Comparison of ENCODE assay signal across 2 cellular contexts in genomic region chr16:11320170-11320569, GRCh38.
TF ChIP-seq lines count a peak whose summit lies in the region.

No MANE protein-coding gene starts in this region.

TF ChIP-seq in HepG2, 621 proteins besides CTCF, POLR2A, EP300 and RAD21:
- TF ChIP-seq SP5 (CRISPR knock-in tag; IDR thresholded peaks at IDR 0.05; ENCODE audit: borderline replicate concordance, low read depth) (no peak), FOXO4 (CRISPR knock-in tag; conservative IDR thresholded peaks at IDR 0.05) (0 out of 2 replicates have a peak, but pooled peaks have one; percentile 64), HOXA3 (CRISPR knock-in tag; IDR thresholded peaks at IDR 0.05) (0 out of 2 replicates have a peak, but pooled peaks have one; percentile 16), NRL (CRISPR knock-in tag; IDR thresholded peaks at IDR 0.05; ENCODE audit: borderline replicate concordance) (peak; percentile 5; the same call in 1 of the 2 replicates)

TF ChIP-seq in Ishikawa, 13 proteins besides CTCF, POLR2A, EP300 and RAD21:
- 0 out of 2 replicates have a peak, but pooled peaks have one; percentile 20 for TF ChIP-seq MAX (IDR thresholded peaks at IDR 0.05)
- TF ChIP-seq TEAD4 (IDR thresholded peaks at IDR 0.05): no peak
